8 cellular contexts compared by ENCODE assay signal in the genomic region with DNA sequence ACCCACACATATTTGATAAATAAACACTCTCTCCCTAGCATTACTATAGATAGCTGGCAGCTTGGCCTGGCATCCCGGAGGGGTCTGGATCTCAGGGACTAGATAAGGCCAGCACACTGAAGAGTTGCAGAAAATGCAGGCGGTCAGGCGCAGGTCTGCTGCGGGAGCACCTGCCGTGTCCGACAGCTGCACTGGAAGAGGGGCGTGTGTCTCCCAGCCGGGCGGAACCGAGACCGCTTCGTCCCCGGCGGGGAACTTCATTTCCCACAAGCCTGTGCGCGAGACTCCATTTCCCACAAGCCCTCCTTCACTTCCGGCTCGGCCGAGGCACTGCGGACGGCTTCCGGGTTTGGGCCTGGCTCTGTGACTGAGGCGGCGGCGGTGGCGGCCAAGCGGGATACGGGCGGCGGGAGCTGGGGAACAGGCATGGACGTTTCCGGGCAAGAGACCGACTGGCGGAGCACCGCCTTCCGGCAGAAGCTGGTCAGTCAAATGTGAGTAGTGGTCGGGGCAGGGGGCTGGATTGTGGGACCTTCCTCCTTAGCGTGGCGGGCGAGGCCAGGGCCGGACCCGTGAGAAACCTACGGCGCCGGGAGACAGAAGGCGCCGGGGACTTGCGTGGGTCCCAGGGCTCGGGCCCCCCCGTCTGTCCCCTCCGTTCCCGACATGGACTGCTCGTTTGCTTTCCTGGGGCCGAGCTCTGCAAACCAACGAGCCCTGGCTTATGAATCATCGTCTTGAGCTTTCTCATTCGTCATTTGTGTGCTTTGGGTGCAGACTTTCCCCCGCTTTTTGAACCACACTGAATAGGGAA. TPM values are rescaled to one million over a fixed set of nuclear protein-coding genes. Genes with fewer than 3 reads are reported as not detected.
DNase-seq lines count a peak whose midpoint lies in the region; ATAC-seq and TF ChIP-seq lines count a peak whose summit lies in the region.

A gene with protein sequence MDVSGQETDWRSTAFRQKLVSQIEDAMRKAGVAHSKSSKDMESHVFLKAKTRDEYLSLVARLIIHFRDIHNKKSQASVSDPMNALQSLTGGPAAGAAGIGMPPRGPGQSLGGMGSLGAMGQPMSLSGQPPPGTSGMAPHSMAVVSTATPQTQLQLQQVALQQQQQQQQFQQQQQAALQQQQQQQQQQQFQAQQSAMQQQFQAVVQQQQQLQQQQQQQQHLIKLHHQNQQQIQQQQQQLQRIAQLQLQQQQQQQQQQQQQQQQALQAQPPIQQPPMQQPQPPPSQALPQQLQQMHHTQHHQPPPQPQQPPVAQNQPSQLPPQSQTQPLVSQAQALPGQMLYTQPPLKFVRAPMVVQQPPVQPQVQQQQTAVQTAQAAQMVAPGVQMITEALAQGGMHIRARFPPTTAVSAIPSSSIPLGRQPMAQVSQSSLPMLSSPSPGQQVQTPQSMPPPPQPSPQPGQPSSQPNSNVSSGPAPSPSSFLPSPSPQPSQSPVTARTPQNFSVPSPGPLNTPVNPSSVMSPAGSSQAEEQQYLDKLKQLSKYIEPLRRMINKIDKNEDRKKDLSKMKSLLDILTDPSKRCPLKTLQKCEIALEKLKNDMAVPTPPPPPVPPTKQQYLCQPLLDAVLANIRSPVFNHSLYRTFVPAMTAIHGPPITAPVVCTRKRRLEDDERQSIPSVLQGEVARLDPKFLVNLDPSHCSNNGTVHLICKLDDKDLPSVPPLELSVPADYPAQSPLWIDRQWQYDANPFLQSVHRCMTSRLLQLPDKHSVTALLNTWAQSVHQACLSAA (plus strand): TSS at position 358 of the 814 bp plus-strand sequence. CDS start 69 bp downstream, at position 427.

- H3K9ac ChIP-seq in trophoblast cell (ENCODE audit: low read length): peak within 1 kb of the TSS; percentile 95

- peak within 1 kb of the TSS; percentile 60 for H4K12ac ChIP-seq in trophoblast cell (ENCODE audit: low read depth, low read length)

- H2BK12ac ChIP-seq in trophoblast cell (ENCODE audit: low read length): peak within 1 kb of the TSS; percentile 78

- H4K8ac ChIP-seq in trophoblast cell (ENCODE audit: low read depth, low read length): peak within 1 kb of the TSS; percentile 90

- peak; percentile 89 for TF ChIP-seq POLR2A in transverse colon (IDR thresholded peaks at IDR 0.05)

- H3K27me3 ChIP-seq in trophoblast cell (ENCODE audit: insufficient read depth, low read length) (no peaks in the 10 kb centered on the region), transverse colon (no peaks in the 10 kb centered on the region)

- TF ChIP-seq CTCF in transverse colon (IDR thresholded peaks at IDR 0.05): no peak

- ATAC-seq in HG02571 (IDR thresholded peaks at IDR 0.05; ENCODE audit: unreplicated experiment): peak; percentile 71

- H3K18ac ChIP-seq in trophoblast cell (ENCODE audit: low read length): peak within 1 kb of the TSS; percentile 90

- H3K4me1 ChIP-seq in trophoblast cell (ENCODE audit: control insufficient read depth in 1 of 2, insufficient read depth in 2 of 2, low read length in 2 of 2): peaks cover 20 to 32% of the 10 kb centered on the region in 2 experiments
- H3K4me1 ChIP-seq in transverse colon: peaks cover 27 to 67% (median 50%) of the 10 kb centered on the region in 4 donors

- peak within 1 kb of the TSS; percentile 97 for H3K4me2 ChIP-seq in trophoblast cell (ENCODE audit: low read length)

- peak within 1 kb of the TSS; percentile 42 for H2AFZ ChIP-seq in trophoblast cell (ENCODE audit: insufficient read depth, low read length, poor library complexity)

- no peak within 1 kb of the TSS for H3K23ac ChIP-seq in trophoblast cell (ENCODE audit: low read length)

- H3K36me3 ChIP-seq in trophoblast cell (ENCODE audit: control insufficient read depth in 1 of 2, insufficient read depth in 2 of 2, low read length in 2 of 2) (peaks cover 0 to 3% of the 10 kb centered on the region in 2 experiments), transverse colon (no peaks in the 10 kb centered on the region)

- H3K9me3 ChIP-seq in trophoblast cell (ENCODE audit: insufficient read depth, low read depth, low read length): no peaks in the 10 kb centered on the region
- H3K9me3 ChIP-seq in transverse colon: no peaks in the 10 kb centered on the region

- peak within 1 kb of the TSS; percentile 82 for H3K27ac ChIP-seq in trophoblast cell (ENCODE audit: low read depth, low read length)
- peak within 1 kb of the TSS; percentile 94 to 100 (median 97) for H3K27ac ChIP-seq in transverse colon

- in situ Hi-C loops in transverse colon (cut with MboI; ENCODE audit: low pct_ligation_motif_present in 1 of 4, low pct_unique_long_range_greater_than_20kb in 1 of 4, low sequenced_read_pairs in 3 of 4): no loop called here

- WGBS in trophoblast cell (ENCODE audit: extremely low coverage, insufficient coverage, insufficient read length): no CpG with 5 or more reads among the region's 58 CpGs
- WGBS in transverse colon (ENCODE audit: low coverage in 1 of 2), 2 donors: 0 to 1% methylated on average over 7 to 37 of the region's 58 CpGs

- peak within 1 kb of the TSS; percentile 90 for H2BK5ac ChIP-seq in trophoblast cell (ENCODE audit: low read depth, low read length, poor library complexity)

- peak within 1 kb of the TSS; percentile 92 for H3K14ac ChIP-seq in trophoblast cell (ENCODE audit: low read length)

- intact Hi-C loops in cardiac septum (cut with DNase I): loop anchor here (5.0 kb wide), 1 partner anchor 45 kb away; no protein-coding TSS in a partner anchor
- intact Hi-C loops in transverse colon (cut with DNase I; ENCODE audit: low total_unique reads): no loop called here

- H2BK120ac ChIP-seq in trophoblast cell (ENCODE audit: insufficient read depth, low read length, poor library complexity): peak within 1 kb of the TSS; percentile 92

- H3K4ac ChIP-seq in trophoblast cell (ENCODE audit: low read depth, low read length): peak within 1 kb of the TSS; percentile 96

- H3K79me1 ChIP-seq in trophoblast cell (ENCODE audit: low read length): peaks cover 26% of the 10 kb centered on the region

- H3K4me3 ChIP-seq in GM08714 (ENCODE audit: low read length): peak within 1 kb of the TSS; percentile 90
- peak within 1 kb of the TSS; percentile 88 for H3K4me3 ChIP-seq in trophoblast cell (ENCODE audit: low read depth, low read length)
- peak within 1 kb of the TSS; percentile 63 to 90 (median 77) for H3K4me3 ChIP-seq in transverse colon

- TF ChIP-seq EP300 in transverse colon (IDR thresholded peaks at IDR 0.05; ENCODE audit: low read depth): no peak

- H3K79me2 ChIP-seq in trophoblast cell (ENCODE audit: control insufficient read depth, insufficient read depth, low read length, poor library complexity): peaks cover 25% of the 10 kb centered on the region

- H4K91ac ChIP-seq in trophoblast cell (ENCODE audit: low read depth, low read length): peak within 1 kb of the TSS; percentile 96

- DNase-seq in NCI-H1105 (lab: John Stamatoyannopoulos, UW) (peak; percentile 78), SW 1271 (lab: John Stamatoyannopoulos, UW) (peak; percentile 75 to 76), cardiac septum (ENCODE audit: low spot score) (peak; percentile 97), trophoblast cell (peak; percentile 97 to 99), transverse colon (peak; percentile 93)
- DNase-seq in activated naive CD8-positive, alpha-beta T cell treated with anti-CD3 and anti-CD28 coated beads, Interleukin-2, amount 50 U/mL, for 16 hours (ENCODE audit: low read depth, low spot score): peak; percentile 84

- peak within 1 kb of the TSS; percentile 61 for H2AK5ac ChIP-seq in trophoblast cell (ENCODE audit: low read length)

RNA-seq across cellular contexts. Expression of the gene that starts here (rescaled TPM):
- total RNA-seq in cardiac septum (43.9 TPM), transverse colon (100 to 1,000 TPM in 2 of 4 donors, 10 to 100 TPM in 2; 70.3 to 211 (median 116) TPM)
- polyA plus RNA-seq in trophoblast cell (2013): 85.5 and 85.6 TPM in 2 replicates

Comparison
In these comparisons a context has a peak if more than half of its experiments do, and no peak if none do; other contexts are left out.
1. Peak in every context shown above with its lines: DNase-seq, ATAC-seq, H3K4me3 ChIP-seq and H3K27ac ChIP-seq.